In the genomic region with DNA sequence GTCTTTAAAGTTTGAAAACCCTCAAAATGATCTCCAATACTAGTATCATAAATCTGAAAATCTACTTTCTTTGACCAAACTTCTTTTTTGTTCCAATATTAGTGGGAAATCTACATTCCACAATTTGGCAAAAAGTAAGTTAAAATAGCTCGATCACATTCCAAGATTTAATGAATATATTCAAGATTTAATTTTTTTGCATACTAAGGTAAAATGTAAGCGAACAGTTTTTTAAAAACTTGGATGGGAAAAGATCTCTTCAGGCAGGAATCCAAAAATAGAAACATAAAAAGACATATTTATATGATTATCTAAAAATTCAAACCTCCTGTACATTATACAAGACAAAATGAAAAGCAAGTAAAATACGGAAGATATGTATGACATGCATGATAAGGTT, we compare ENCODE assay signal across 14 cellular contexts. TPM values are rescaled to one million over a fixed set of nuclear protein-coding genes. Genes with fewer than 3 reads are reported as not detected.
DNase-seq lines count a peak whose midpoint lies in the region; ATAC-seq, FAIRE-seq and TF ChIP-seq lines count a peak whose summit lies in the region.
"Had no signal": no experiment of that assay in that cellular context is flagged by ENCODE, and none has a peak within 500 bp of the region (broad histone marks: within the 10 kb centered on the region; RNA-seq: fewer than 3 reads in every experiment).

No MANE protein-coding gene starts in this region.

- peaks cover 33% of the 10 kb centered on the region for H3K4me1 ChIP-seq in body of pancreas

- no peak for ATAC-seq in natural killer cell
- ATAC-seq in natural killer cell treated with Interleukin-12 subunit alpha and Interleukin-12 subunit beta and Interleukin-15 and Interleukin-18, amount 100 ng/mL, for 72 hours = no peak
- ATAC-seq in T-cell (replicated peaks in 1 of 4) = no peak
- no peak for ATAC-seq in body of pancreas
- ATAC-seq: A549, GM23338 had no signal

- no peaks in the 10 kb centered on the region for H3K27me3 Mint-ChIP-seq in natural killer cell (ENCODE audit: low read depth in 2 of 2)
- H3K27me3 Mint-ChIP-seq in natural killer cell treated with Interleukin-12 subunit alpha and Interleukin-12 subunit beta and Interleukin-15 and Interleukin-18, amount 100 ng/mL, for 72 hours = no peaks in the 10 kb centered on the region
- H3K27me3 Mint-ChIP-seq in T-cell = no peaks in the 10 kb centered on the region

- FAIRE-seq in colon (lab: Jason Lieb, UNC) = peak; percentile 43
- FAIRE-seq: A549 had no signal

- DNase-seq in natural killer cell (no peak), T-cell (no peak), WERI-Rb-1 (no peak), midbrain (lab: John Stamatoyannopoulos, UW) (no peak), body of pancreas (no peak)
- no peak for DNase-seq in natural killer cell treated with Interleukin-12 subunit alpha and Interleukin-12 subunit beta and Interleukin-15 and Interleukin-18, amount 100 ng/mL, for 72 hours (ENCODE audit: low spot score)
- DNase-seq: DMS53, GF-D8, H7 had no signal

- H3K27ac Mint-ChIP-seq in natural killer cell (peak overlapping the region; percentile 51 to 86), T-cell (no peak overlapping the region)
- H3K27ac Mint-ChIP-seq in natural killer cell treated with Interleukin-12 subunit alpha and Interleukin-12 subunit beta and Interleukin-15 and Interleukin-18, amount 100 ng/mL, for 72 hours = peak overlapping the region in 1 of 2 donors; percentile 74
- H3K27ac Mint-ChIP-seq: CD14-positive monocyte, GM23338 had no signal

- no peaks in the 10 kb centered on the region for H3K36me3 Mint-ChIP-seq in natural killer cell
- no peaks in the 10 kb centered on the region for H3K36me3 Mint-ChIP-seq in natural killer cell treated with Interleukin-12 subunit alpha and Interleukin-12 subunit beta and Interleukin-15 and Interleukin-18, amount 100 ng/mL, for 72 hours
- H3K36me3 Mint-ChIP-seq in T-cell = peaks cover 12% of the 10 kb centered on the region

- H3K4me1 Mint-ChIP-seq in natural killer cell (peaks cover 60 to 63% of the 10 kb centered on the region in 2 donors), T-cell (peaks cover 78 to 88% (median 86%) of the 10 kb centered on the region in 3 donors)
- peaks cover 48 to 49% of the 10 kb centered on the region in 2 donors for H3K4me1 Mint-ChIP-seq in natural killer cell treated with Interleukin-12 subunit alpha and Interleukin-12 subunit beta and Interleukin-15 and Interleukin-18, amount 100 ng/mL, for 72 hours (ENCODE audit: low read depth in 2 of 2)

- CTCF ChIA-PET in T-cell (lab: Charles Lee) = no interaction called here

- TF ChIP-seq CTCF in natural killer cell (IDR thresholded peaks at IDR 0.05) = no peak
- no peak for TF ChIP-seq CTCF in WERI-Rb-1 (IDR thresholded peaks at IDR 0.05; ENCODE audit: low read depth, low read length)
- TF ChIP-seq CTCF in body of pancreas (IDR thresholded peaks at IDR 0.05) = no peak

- intact Hi-C loops in natural killer cell (cut with micrococcal nuclease) = no loop called here
- intact Hi-C loops in body of pancreas (cut with DNase I) = no loop called here

- H3K27ac ChIP-seq in WERI-Rb-1 (no peak overlapping the region), body of pancreas (no peak overlapping the region)
- H3K27ac ChIP-seq: A549, HL-60 had no signal

- no peaks in the 10 kb centered on the region for H3K9me3 ChIP-seq in WERI-Rb-1 (ENCODE audit: severe bottlenecking)
- H3K9me3 ChIP-seq in body of pancreas = no peaks in the 10 kb centered on the region
- H3K9me3 ChIP-seq: A549 had no signal

- H3K4me3 ChIP-seq in WERI-Rb-1 (ENCODE audit: low read depth, low read length) (no peak overlapping the region), body of pancreas (no peak overlapping the region)
- H3K4me3 ChIP-seq: A549, GM23338 had no signal

- no peaks in the 10 kb centered on the region for H3K9me3 Mint-ChIP-seq in natural killer cell
- no peaks in the 10 kb centered on the region for H3K9me3 Mint-ChIP-seq in natural killer cell treated with Interleukin-12 subunit alpha and Interleukin-12 subunit beta and Interleukin-15 and Interleukin-18, amount 100 ng/mL, for 72 hours
- no peaks in the 10 kb centered on the region for H3K9me3 Mint-ChIP-seq in T-cell
- H3K9me3 Mint-ChIP-seq: CD14-positive monocyte, GM23338 had no signal

- H3K4me3 Mint-ChIP-seq in natural killer cell (peak overlapping the region; percentile 37), T-cell (peak overlapping the region in 2 of 3 donors; percentile 5 to 8)
- no peak overlapping the region for H3K4me3 Mint-ChIP-seq in natural killer cell treated with Interleukin-12 subunit alpha and Interleukin-12 subunit beta and Interleukin-15 and Interleukin-18, amount 100 ng/mL, for 72 hours
- H3K4me3 Mint-ChIP-seq: CD14-positive monocyte, GM23338 had no signal

- no peaks in the 10 kb centered on the region for H3K36me3 ChIP-seq in WERI-Rb-1
- no peaks in the 10 kb centered on the region for H3K36me3 ChIP-seq in body of pancreas (replicated peaks in 1 of 2; ENCODE audit: insufficient read depth in 1 of 2, low read depth in 2 of 2)

- no peak for TF ChIP-seq POLR2A in body of pancreas (IDR thresholded peaks at IDR 0.05)

- POLR2A ChIA-PET in T-cell (lab: Charles Lee) = interaction anchor here (0.5 to 1.4 kb wide), 3 partner anchors 13 to 131 kb away, joined by 3 to 7 read pairs (median 6); no protein-coding TSS in a partner anchor

- no peaks in the 10 kb centered on the region for H3K27me3 ChIP-seq in WERI-Rb-1 (ENCODE audit: insufficient read depth, low read depth, severe bottlenecking)
- no peaks in the 10 kb centered on the region for H3K27me3 ChIP-seq in body of pancreas

- WGBS in body of pancreas, 2 donors = 68 to 76% methylated on average over 3 of the region's 3 CpGs

RNA-seq across cellular contexts. Expression of a gene that starts 31.2 kb away (rescaled TPM):
- total RNA-seq in natural killer cell (100 to 1,000 TPM; 172 to 237 (median 193) TPM), T-cell (100 to 1,000 TPM; 159 to 207 (median 170) TPM), body of pancreas (10 to 100 TPM; 17.5 to 19.2 TPM)
- total RNA-seq in natural killer cell treated with Interleukin-12 subunit alpha and Interleukin-12 subunit beta and Interleukin-15 and Interleukin-18, amount 100 ng/mL, for 72 hours = 100 to 1,000 TPM in 1 of 2 donors, 10 to 100 TPM in 1; 90.2 to 130 TPM

Comparison
In these comparisons a context has a peak if more than half of its experiments do, and no peak if none do; other contexts are left out.
1. H3K27ac Mint-ChIP-seq: peak in natural killer cell (2 of 2); none in T-cell (0 of 2).
2. RNA of a gene that starts 31.2 kb away (total RNA-seq): 172 to 237 TPM in natural killer cell, 159 to 207 TPM in T-cell and 90.2 to 130 TPM in natural killer cell treated with Interleukin-12 subunit alpha and Interleukin-12 subunit beta and Interleukin-15 and Interleukin-18, amount 100 ng/mL, for 72 hours; 17.5 to 19.2 TPM in body of pancreas; every median in the first group is over 4 times any median in the second.